ENCODE assay signal across 1 cellular context in genomic region chr17:54944796-54945195, GRCh38.
TF ChIP-seq lines count a peak whose summit lies in the region.

No MANE protein-coding gene starts in this region.

TF ChIP-seq in K562, 482 proteins besides CTCF, POLR2A, EP300 and RAD21 (continued from another document and continues in another):
- 0 out of 4 replicates have a peak, but pooled peaks of 1 of the 2 experiments have one; percentile 38 for TF ChIP-seq MLLT1 (IDR thresholded peaks at IDR 0.05)
- TF ChIP-seq DPF2 (IDR thresholded peaks at IDR 0.05), result peak; percentile 40; the same call in 1 of the 2 replicates
- TF ChIP-seq AFF1 (IDR thresholded peaks at IDR 0.05; ENCODE audit: low read depth in 1 of 2, partially characterized antibody in 2 of 2), result no peak
- no peak for TF ChIP-seq ZNF280B (CRISPR knock-in tag; IDR thresholded peaks at IDR 0.05)
- TF ChIP-seq CBX5 (IDR thresholded peaks at IDR 0.05; ENCODE audit: borderline replicate concordance, low read depth), result no peak
- peak; percentile 30; the same call in 1 of the 2 replicates for TF ChIP-seq ELF4 (CRISPR knock-in tag; IDR thresholded peaks at IDR 0.05)
- no peak for TF ChIP-seq GMEB1 (CRISPR knock-in tag; IDR thresholded peaks at IDR 0.05)
- no peak for TF ChIP-seq ZNF644 (tag; IDR thresholded peaks at IDR 0.05; ENCODE audit: low read depth)
- no peak for TF ChIP-seq ZNF512 (tag; IDR thresholded peaks at IDR 0.05)
- TF ChIP-seq SNRNP70 (optimal IDR thresholded peaks at IDR 0.05; ENCODE audit: low read depth, low read length), result no peak
- TF ChIP-seq NR3C1 (CRISPR knock-in tag; IDR thresholded peaks at IDR 0.05), result no peak
- no peak for TF ChIP-seq HDAC6 (IDR thresholded peaks at IDR 0.05; ENCODE audit: low read depth, low read length)
- TF ChIP-seq ZNF143 (CRISPR knock-in tag; IDR thresholded peaks at IDR 0.05), result no peak
- TF ChIP-seq ARID3B (CRISPR knock-in tag; IDR thresholded peaks at IDR 0.05; ENCODE audit: borderline replicate concordance), result no peak
- no peak for TF ChIP-seq E4F1 (CRISPR knock-in tag; IDR thresholded peaks at IDR 0.05; ENCODE audit: borderline replicate concordance)
- TF ChIP-seq TCF3 (CRISPR knock-in tag; IDR thresholded peaks at IDR 0.05), result peak; percentile 52; the same call in 1 of the 2 replicates
- no peak for TF ChIP-seq NR2C1 (IDR thresholded peaks at IDR 0.05)
- TF ChIP-seq NR2C1 (tag; IDR thresholded peaks at IDR 0.05), result no peak
- no peak for TF ChIP-seq RHOXF2B (CRISPR knock-in tag; conservative IDR thresholded peaks at IDR 0.05)
- no peak for TF ChIP-seq RERE (CRISPR knock-in tag; IDR thresholded peaks at IDR 0.05; ENCODE audit: borderline replicate concordance)
- TF ChIP-seq SMARCA4 (IDR thresholded peaks at IDR 0.05), result 0 out of 2 replicates have a peak, but pooled peaks have one; percentile 13
- TF ChIP-seq C11orf30 (IDR thresholded peaks at IDR 0.05; ENCODE audit: low read depth), result peak; percentile 17; the same call in 1 of the 2 replicates
- no peak for TF ChIP-seq U2AF2 (optimal IDR thresholded peaks at IDR 0.05; ENCODE audit: low read depth, low read length)
- TF ChIP-seq POLR3G (IDR thresholded peaks at IDR 0.05; ENCODE audit: extremely low read depth, insufficient read length, insufficient replicate concordance), result no peak
- no peak for TF ChIP-seq TFAP4 (CRISPR knock-in tag; IDR thresholded peaks at IDR 0.05; ENCODE audit: borderline replicate concordance)
- TF ChIP-seq ZNF57 (CRISPR knock-in tag; IDR thresholded peaks at IDR 0.05), result no peak
- no peak for TF ChIP-seq ZBTB43 (CRISPR knock-in tag; IDR thresholded peaks at IDR 0.05)
- TF ChIP-seq HMGN3 (IDR thresholded peaks at IDR 0.05; ENCODE audit: borderline replicate concordance, extremely low read depth, insufficient read length, low read depth, low read length), result no peak
- TF ChIP-seq CREM (IDR thresholded peaks at IDR 0.05; ENCODE audit: low read depth), result 0 out of 2 replicates have a peak, but pooled peaks have one; percentile 6
- TF ChIP-seq ZNF146 (CRISPR knock-in tag; IDR thresholded peaks at IDR 0.05; ENCODE audit: unreplicated experiment), result no peak
- no peak for TF ChIP-seq KLF10 (CRISPR knock-in tag; IDR thresholded peaks at IDR 0.05)
- peak; percentile 56 for TF ChIP-seq CBFA2T3 (IDR thresholded peaks at IDR 0.05)
